ENCODE assay signal across 13 cellular contexts in the genomic region with DNA sequence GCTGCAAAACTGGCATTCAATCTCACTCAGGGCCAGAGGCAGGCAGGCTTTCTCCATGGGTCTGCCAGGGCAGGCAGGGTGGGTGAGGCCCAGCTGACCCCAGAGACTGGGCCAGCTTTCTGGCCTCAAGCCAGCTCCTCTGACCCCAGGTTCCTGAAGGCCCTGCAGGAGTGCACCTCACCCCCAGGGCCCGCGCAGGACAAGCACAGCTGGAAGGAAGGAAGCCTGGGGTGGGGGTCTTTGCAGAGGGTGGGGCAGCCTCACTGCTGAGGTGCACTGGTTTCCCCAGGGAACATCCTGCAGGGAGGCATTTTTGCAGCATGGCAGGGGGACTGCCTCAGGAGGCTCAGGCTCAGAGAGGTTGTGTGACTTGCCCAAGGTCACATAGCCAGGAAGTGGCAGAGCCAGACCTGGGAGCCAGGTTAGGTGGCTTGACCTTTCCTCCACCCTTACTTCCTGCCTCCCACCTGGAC. TPM values are rescaled to one million over a fixed set of nuclear protein-coding genes. Genes with fewer than 3 reads are reported as not detected.
A peak's percentile ranks its signal among the peaks of the same experiment; 100 is the strongest.
DNase-seq lines count a peak whose midpoint lies in the region; ATAC-seq and TF ChIP-seq lines count a peak whose summit lies in the region.
"Had no signal": no experiment of that assay in that cellular context is flagged by ENCODE, and none has a peak within 500 bp of the region (broad histone marks: within the 10 kb centered on the region; RNA-seq: fewer than 3 reads in every experiment).

No MANE protein-coding gene starts in this region.

- peak overlapping the region; percentile 45 for H3K4me3 ChIP-seq in CD4-positive, CD25-positive, alpha-beta regulatory T cell (ENCODE audit: low read depth, low read length)
- H3K4me3 ChIP-seq in PC-3 (ENCODE audit: low read length), result no peak overlapping the region
- no peak overlapping the region for H3K4me3 ChIP-seq in dorsolateral prefrontal cortex
- H3K4me3 ChIP-seq: adrenal gland, pancreas had no signal

- peak overlapping the region; percentile 80 for H3K4me2 ChIP-seq in PC-3 (ENCODE audit: low read length)

- peak overlapping the region; percentile 93 for H3K9ac ChIP-seq in PC-3 (ENCODE audit: low read length)

- TF ChIP-seq CTCF in PC-3 (conservative IDR thresholded peaks at IDR 0.05; ENCODE audit: low read depth, low read length), result no peak
- TF ChIP-seq CTCF in dorsolateral prefrontal cortex (IDR thresholded peaks at IDR 0.05 in 54 of 56, conservative IDR thresholded peaks at IDR 0.05 in 2 of 56; ENCODE audit: low read depth in 1 of 56, partially characterized antibody in 56 of 56), result no peak

- peaks cover 0 to 1% (median 0%) of the 10 kb centered on the region in 7 donors for H3K9me3 Mint-ChIP-seq in CD4-positive, CD25-positive, alpha-beta regulatory T cell
- no peaks in the 10 kb centered on the region for H3K9me3 Mint-ChIP-seq in natural killer cell treated with Interleukin-12 subunit alpha and Interleukin-12 subunit beta and Interleukin-15 and Interleukin-18, amount 100 ng/mL, for 72 hours

- H3K79me2 ChIP-seq in PC-3 (ENCODE audit: low read length), result peaks cover 19% of the 10 kb centered on the region

- no peaks in the 10 kb centered on the region for H3F3A ChIP-seq in PC-3 (ENCODE audit: low read length, unreplicated experiment)

- H3K4me3 Mint-ChIP-seq in CD4-positive, CD25-positive, alpha-beta regulatory T cell, result peak overlapping the region in 3 of 4 donors; percentile 89 to 96 (median 91)
- peak overlapping the region; percentile 88 for H3K4me3 Mint-ChIP-seq in natural killer cell treated with Interleukin-12 subunit alpha and Interleukin-12 subunit beta and Interleukin-15 and Interleukin-18, amount 100 ng/mL, for 72 hours

- H3K4me1 ChIP-seq in CD4-positive, CD25-positive, alpha-beta regulatory T cell (ENCODE audit: control insufficient read depth, insufficient read depth, low read length, poor library complexity, severe bottlenecking), result peaks cover 34% of the 10 kb centered on the region
- H3K4me1 ChIP-seq in PC-3 (ENCODE audit: insufficient read depth, low read length), result peaks cover 56% of the 10 kb centered on the region
- H3K4me1 ChIP-seq: pancreas had no signal

- no peaks in the 10 kb centered on the region for H3K36me3 ChIP-seq in CD4-positive, CD25-positive, alpha-beta regulatory T cell (ENCODE audit: control insufficient read depth, insufficient read depth, low read length)
- no peaks in the 10 kb centered on the region for H3K36me3 ChIP-seq in PC-3 (ENCODE audit: low read depth, low read length)
- H3K36me3 ChIP-seq: adrenal gland, pancreas had no signal

- BruUV-seq in PC-3 (replicated peaks; lab: Mats Ljungman, UMichigan), result no TSS peak

- H3K36me3 Mint-ChIP-seq in CD4-positive, CD25-positive, alpha-beta regulatory T cell, result peaks cover 6% of the 10 kb centered on the region
- no peaks in the 10 kb centered on the region for H3K36me3 Mint-ChIP-seq in natural killer cell treated with Interleukin-12 subunit alpha and Interleukin-12 subunit beta and Interleukin-15 and Interleukin-18, amount 100 ng/mL, for 72 hours

- ATAC-seq in CD4-positive, CD25-positive, alpha-beta regulatory T cell (ENCODE audit: low read depth in 2 of 2), result no peak
- ATAC-seq in PC-3 (no peak), GM21529 (IDR thresholded peaks at IDR 0.05; ENCODE audit: unreplicated experiment) (no peak)
- no peak for ATAC-seq in natural killer cell treated with Interleukin-12 subunit alpha and Interleukin-12 subunit beta and Interleukin-15 and Interleukin-18, amount 100 ng/mL, for 72 hours

- intact Hi-C loops in PC-3 (cut with micrococcal nuclease), result no loop called here
- intact Hi-C loops in dorsolateral prefrontal cortex (cut with DNase I), result loop anchor here in 1 of 2 donors (5.0 kb wide), 1 partner anchor 114 kb away; no protein-coding TSS in a partner anchor

- no peaks in the 10 kb centered on the region for H3K9me2 ChIP-seq in PC-3 (replicated peaks; ENCODE audit: low read length)

- H3K27me3 ChIP-seq in CD4-positive, CD25-positive, alpha-beta regulatory T cell (ENCODE audit: control insufficient read depth, insufficient read depth, low read length), result no peaks in the 10 kb centered on the region
- H3K27me3 ChIP-seq in PC-3 (ENCODE audit: low read length) (no peaks in the 10 kb centered on the region), dorsolateral prefrontal cortex (no peaks in the 10 kb centered on the region)
- H3K27me3 ChIP-seq: adrenal gland, pancreas had no signal

- CTCF ChIA-PET in PC-3 (lab: Charles Lee), result no interaction called here

- H3K27me3 Mint-ChIP-seq in CD4-positive, CD25-positive, alpha-beta regulatory T cell, result no peaks in the 10 kb centered on the region
- H3K27me3 Mint-ChIP-seq in natural killer cell treated with Interleukin-12 subunit alpha and Interleukin-12 subunit beta and Interleukin-15 and Interleukin-18, amount 100 ng/mL, for 72 hours, result peaks cover 0 to 2% of the 10 kb centered on the region in 2 donors

- peaks cover 0 to 43% (median 13%) of the 10 kb centered on the region in 4 donors for H3K4me1 Mint-ChIP-seq in CD4-positive, CD25-positive, alpha-beta regulatory T cell
- peaks cover 61 to 73% of the 10 kb centered on the region in 2 donors for H3K4me1 Mint-ChIP-seq in natural killer cell treated with Interleukin-12 subunit alpha and Interleukin-12 subunit beta and Interleukin-15 and Interleukin-18, amount 100 ng/mL, for 72 hours (ENCODE audit: low read depth in 2 of 2)

- H2AFZ ChIP-seq in PC-3 (ENCODE audit: low read length), result no peak overlapping the region

- no peaks in the 10 kb centered on the region for H3K9me3 ChIP-seq in CD4-positive, CD25-positive, alpha-beta regulatory T cell (ENCODE audit: control insufficient read depth in 2 of 2, low read length in 2 of 2)
- no peaks in the 10 kb centered on the region for H3K9me3 ChIP-seq in PC-3 (ENCODE audit: low read length)
- H3K9me3 ChIP-seq: adrenal gland, pancreas had no signal

- no peaks in the 10 kb centered on the region for H4K20me1 ChIP-seq in PC-3 (ENCODE audit: low read length)

- DNase-seq in CD4-positive, CD25-positive, alpha-beta regulatory T cell, result no peak
- DNase-seq in PC-3 (no peak), dorsolateral prefrontal cortex (no peak), NOMO-1 (lab: John Stamatoyannopoulos, UW; ENCODE audit: unreplicated experiment in 2 of 2) (no peak), activated gamma-delta T cell (lab: John Stamatoyannopoulos, UW) (no peak), HUDEP-2 (lab: John Stamatoyannopoulos, UW; ENCODE audit: unreplicated experiment in 76 of 76) (no peak)
- peak; percentile 26 for DNase-seq in natural killer cell treated with Interleukin-12 subunit alpha and Interleukin-12 subunit beta and Interleukin-15 and Interleukin-18, amount 100 ng/mL, for 72 hours (ENCODE audit: low spot score)
- DNase-seq: adrenal gland, erythroblast, NCI-H1436 treated with DMSO at 0.1 percent for 48 hours had no signal

- peak overlapping the region; percentile 64 for H3K27ac ChIP-seq in CD4-positive, CD25-positive, alpha-beta regulatory T cell (ENCODE audit: insufficient read depth, low read length, poor library complexity, severe bottlenecking)
- peak overlapping the region; percentile 100 for H3K27ac ChIP-seq in PC-3 (ENCODE audit: low read length)
- H3K27ac ChIP-seq in dorsolateral prefrontal cortex, result peak overlapping the region in 41 of 59 donors; percentile 1 to 84 (median 67)
- H3K27ac ChIP-seq: C4-2B had no signal

- peak overlapping the region; percentile 95 to 99 (median 98) for H3K27ac Mint-ChIP-seq in CD4-positive, CD25-positive, alpha-beta regulatory T cell
- peak overlapping the region; percentile 97 for H3K27ac Mint-ChIP-seq in natural killer cell treated with Interleukin-12 subunit alpha and Interleukin-12 subunit beta and Interleukin-15 and Interleukin-18, amount 100 ng/mL, for 72 hours

- POLR2A ChIA-PET in PC-3 (lab: Charles Lee; ENCODE audit: unreplicated experiment), result no interaction called here

RNA-seq across cellular contexts. Expression of gene AFAP1, which starts 31.5 kb away (rescaled TPM):
- total RNA-seq in CD4-positive, CD25-positive, alpha-beta regulatory T cell, result 5.0 TPM
- 1 to 10 TPM; 1.8 to 4.1 (median 2.1) TPM for polyA plus RNA-seq in CD4-positive, CD25-positive, alpha-beta regulatory T cell
- total RNA-seq in PC-3 (2014; rRNA removed) (42.1 and 51.4 TPM in 2 replicates), dorsolateral prefrontal cortex (10 to 100 TPM; 16.0 to 44.2 (median 28.5) TPM)
- total RNA-seq in natural killer cell treated with Interleukin-12 subunit alpha and Interleukin-12 subunit beta and Interleukin-15 and Interleukin-18, amount 100 ng/mL, for 72 hours, result 1 to 10 TPM; 7.2 to 9.1 TPM
